7 cellular contexts compared by ENCODE assay signal in genomic region chr14:40936861-40937260, GRCh38.
"Had no signal": no experiment of that assay in that cellular context is flagged by ENCODE, and none has a peak within 500 bp of the region (broad histone marks: within the 10 kb centered on the region; RNA-seq: fewer than 3 reads in every experiment).

No MANE protein-coding gene starts in this region.

- H3K27ac ChIP-seq: HL-60 had no signal

- DNase-seq: H9, HCEC 1CT, KBM-7 had no signal

- H3K4me1 Mint-ChIP-seq: GM23338, H9, IgD-negative memory B cell had no signal

- H3K36me3 Mint-ChIP-seq: IgD-negative memory B cell had no signal

- ATAC-seq: GM23338, HepG2 had no signal

- H3K4me3 ChIP-seq: GM23338 had no signal

- H3K4me2 ChIP-seq: GM23338 had no signal

- H3K27ac Mint-ChIP-seq: GM23338, H9, IgD-negative memory B cell had no signal

- H2AFZ ChIP-seq: GM23338 had no signal

- H3K27me3 Mint-ChIP-seq: IgD-negative memory B cell had no signal

- H3K4me3 Mint-ChIP-seq: GM23338, H9, IgD-negative memory B cell had no signal

- H3K9me3 Mint-ChIP-seq: GM23338, H9 had no signal
